9 cellular contexts compared by ENCODE assay signal in genomic region chr6:116008470-116009229, GRCh38. TPM values are rescaled to one million over a fixed set of nuclear protein-coding genes. Genes with fewer than 3 reads are reported as not detected.
DNase-seq lines count a peak whose midpoint lies in the region; TF ChIP-seq lines count a peak whose summit lies in the region.
"Had no signal": no experiment of that assay in that cellular context is flagged by ENCODE, and none has a peak within 500 bp of the region (broad histone marks: within the 10 kb centered on the region; RNA-seq: fewer than 3 reads in every experiment).

No MANE protein-coding gene starts in this region.

- no peaks in the 10 kb centered on the region for H3K36me3 ChIP-seq in GM23248 (ENCODE audit: low read depth)

- H3K27ac Mint-ChIP-seq in osteocyte (ENCODE audit: unreplicated experiment): peak overlapping the region; percentile 39

- peak overlapping the region; percentile 50 for H3K4me3 ChIP-seq in GM23248

- no peaks in the 10 kb centered on the region for H3K27me3 Mint-ChIP-seq in osteocyte (ENCODE audit: unreplicated experiment)

- H3K9me2 ChIP-seq in GM23248 (ENCODE audit: insufficient read depth): no peaks in the 10 kb centered on the region

- no peak overlapping the region for H3K4me3 Mint-ChIP-seq in osteocyte (ENCODE audit: unreplicated experiment)

- H3K27me3 ChIP-seq in GM23248 (replicated peaks; ENCODE audit: insufficient read depth): no peaks in the 10 kb centered on the region
- H3K27me3 ChIP-seq: foreskin keratinocyte had no signal

- no peaks in the 10 kb centered on the region for H4K20me1 ChIP-seq in GM23248 (ENCODE audit: insufficient read depth)

- peaks cover 33% of the 10 kb centered on the region for H3K4me1 ChIP-seq in GM23248 (ENCODE audit: insufficient read depth)

- H3K9me3 Mint-ChIP-seq in osteocyte (ENCODE audit: unreplicated experiment): no peaks in the 10 kb centered on the region

- WGBS in GM23248 (ENCODE audit: low coverage in 1 of 2, low lambda C conversion rate in 2 of 2, missing lambda C conversion rate in 2 of 2), 2 experiments: 4 to 5% methylated on average over 6 of the region's 6 CpGs

- peak overlapping the region; percentile 76 for H2AFZ ChIP-seq in GM23248

- H3K9ac ChIP-seq in GM23248: peak overlapping the region; percentile 68

- peaks cover 17% of the 10 kb centered on the region for H3F3A ChIP-seq in GM23248 (ENCODE audit: insufficient read depth)

- in situ Hi-C loops in GM23248 (cut with MboI): no loop called here

- peak; percentile 65 for DNase-seq in EL
- DNase-seq in GM23248: peak; percentile 79
- peak; percentile 88 for DNase-seq in M059J (ENCODE audit: low read depth)
- peak; percentile 43 for DNase-seq in ecto neural progenitor cell (ENCODE audit: low spot score)
- no peak for DNase-seq in osteocyte (ENCODE audit: extremely low spot score, unreplicated experiment)
- DNase-seq in NCI-H526 treated with DMSO at 0.1 percent for 48 hours (lab: John Stamatoyannopoulos, UW): no peak
- DNase-seq in COLO829 (ENCODE audit: low spot score): no peak
- no peak for DNase-seq in NCI-H1417 treated with DMSO at 0.1 percent for 48 hours (lab: John Stamatoyannopoulos, UW)

- no peaks in the 10 kb centered on the region for H3K9me3 ChIP-seq in GM23248 (ENCODE audit: low read depth)

- no peaks in the 10 kb centered on the region for H3K36me3 Mint-ChIP-seq in osteocyte (ENCODE audit: unreplicated experiment)

- peak overlapping the region; percentile 81 for H3K27ac ChIP-seq in GM23248
- H3K27ac ChIP-seq: foreskin keratinocyte had no signal

- TF ChIP-seq CTCF in osteocyte (IDR thresholded peaks at IDR 0.05): no peak

- H3K79me2 ChIP-seq in GM23248 (ENCODE audit: insufficient read depth): no peaks in the 10 kb centered on the region

- peak overlapping the region; percentile 74 for H3K4me2 ChIP-seq in GM23248 (ENCODE audit: unreplicated experiment)

- H3K4me1 Mint-ChIP-seq in osteocyte (ENCODE audit: unreplicated experiment): peaks cover 20% of the 10 kb centered on the region

RNA-seq across cellular contexts. Expression of gene FRK, which starts 52.0 kb away (rescaled TPM):
- 0.13 and 0.32 TPM in 2 replicates for total RNA-seq in GM23248 (2014; rRNA removed; shearing (Covaris generic))
- polyA plus RNA-seq in GM23248 (2016; fragmentation: Nextera tagmentation; extraction: Ambion mirVana): 0.06 and 0.09 TPM in 2 replicates
- total RNA-seq in M059J (2014; rRNA removed; shearing (Covaris generic)): 1.3 and 2.2 TPM in 2 replicates
- total RNA-seq in osteocyte: 0.03 and 0.05 TPM in 2 replicates

Comparison
In these comparisons a context has a peak if more than half of its experiments do, and no peak if none do; other contexts are left out.
1. DNase-seq: peak in EL (single experiment), GM23248 (single experiment), M059J (single experiment) and ecto neural progenitor cell (single experiment); none in osteocyte (single experiment), NCI-H526 treated with DMSO at 0.1 percent for 48 hours (single experiment), COLO829 (single experiment) and NCI-H1417 treated with DMSO at 0.1 percent for 48 hours (single experiment).